ENCODE assay signal across 1 cellular context in genomic region chr6:30488697-30489080, GRCh38.
A peak's percentile ranks its signal among the peaks of the same experiment; 100 is the strongest.
TF ChIP-seq lines count a peak whose summit lies in the region.

No MANE protein-coding gene starts in this region.

TF ChIP-seq in K562, 482 proteins besides CTCF, POLR2A, EP300 and RAD21:
- peak; percentile 53; the same call in 1 of the 2 replicates for TF ChIP-seq ZNF512 (tag; IDR thresholded peaks at IDR 0.05)
- 0 out of 6 replicates have a peak, but pooled peaks of 1 of the 3 experiments have one; percentile 21 for TF ChIP-seq ZBTB11 (CRISPR knock-in tag; IDR thresholded peaks at IDR 0.05)
- TF ChIP-seq POLR3A (IDR thresholded peaks at IDR 0.05; ENCODE audit: borderline replicate concordance, extremely low read depth, insufficient read depth, insufficient read length): peak; percentile 46
- 0 out of 2 replicates have a peak, but pooled peaks have one; percentile 55 for TF ChIP-seq GTF2E2 (tag; IDR thresholded peaks at IDR 0.05)
TF ChIP-seq in K562: peak in this region for 4; not testable (repeated sequence) for 478.
